ENCODE assay signal across 8 cellular contexts in genomic region chr12:26317942-26318565, GRCh38.
A peak's percentile ranks its signal among the peaks of the same experiment; 100 is the strongest.
DNase-seq lines count a peak whose midpoint lies in the region; ATAC-seq, FAIRE-seq and TF ChIP-seq lines count a peak whose summit lies in the region.

No MANE protein-coding gene starts in this region.

- H3K27me3 ChIP-seq in ACC112 (ENCODE audit: insufficient read depth, low read length), result no peaks in the 10 kb centered on the region
- no peaks in the 10 kb centered on the region for H3K27me3 ChIP-seq in esophagus muscularis mucosa

- H3K27ac ChIP-seq in ACC112 (ENCODE audit: low read depth, low read length), result peak overlapping the region; percentile 92
- H3K27ac ChIP-seq in esophagus muscularis mucosa (replicated peaks in 1 of 4), result peak overlapping the region in 3 of 4 donors; percentile 20 to 35 (median 33)

- H3K4me3 ChIP-seq in ACC112 (ENCODE audit: low read depth, low read length) (peak overlapping the region; percentile 25; the same call in 1 of the 2 replicates), esophagus muscularis mucosa (no peak overlapping the region)

- intact Hi-C loops in esophagus muscularis mucosa (cut with DNase I), result no loop called here

- FAIRE-seq in urothelium cell line (lab: Jason Lieb, UNC), result no peak

- no peak overlapping the region for H2AFZ ChIP-seq in ACC112 (ENCODE audit: low read length, unreplicated experiment)

- no peak for DNase-seq in esophagus muscularis mucosa (ENCODE audit: extremely low spot score)
- DNase-seq in urothelium cell line (ENCODE audit: low spot score), result peak; percentile 52
- DNase-seq in UCSD-AML1 (lab: John Stamatoyannopoulos, UW; ENCODE audit: unreplicated experiment), result no peak
- DNase-seq in MV-4-11 (lab: John Stamatoyannopoulos, UW), result no peak
- DNase-seq in AG20443 (ENCODE audit: low spot score), result no peak

- H3K79me2 ChIP-seq in ACC112 (ENCODE audit: control insufficient read depth, insufficient read depth, low read length, unreplicated experiment), result no peaks in the 10 kb centered on the region

- ATAC-seq in GM21367 (IDR thresholded peaks at IDR 0.05; ENCODE audit: unreplicated experiment) (peak; percentile 31), HG03565 (IDR thresholded peaks at IDR 0.05; ENCODE audit: unreplicated experiment) (peak; percentile 44)

- H3K36me3 ChIP-seq in ACC112 (ENCODE audit: insufficient read depth, low read length) (no peaks in the 10 kb centered on the region), esophagus muscularis mucosa (no peaks in the 10 kb centered on the region)

- TF ChIP-seq CTCF in esophagus muscularis mucosa (IDR thresholded peaks at IDR 0.05), result no peak

- H3K4me1 ChIP-seq in ACC112 (ENCODE audit: control insufficient read depth, insufficient read depth, low read length, unreplicated experiment) (peaks cover 29% of the 10 kb centered on the region), esophagus muscularis mucosa (peaks cover 4 to 24% (median 7%) of the 10 kb centered on the region in 4 donors)

- no peak for TF ChIP-seq EP300 in esophagus muscularis mucosa (IDR thresholded peaks at IDR 0.05)

- peaks cover 0 to 2% (median 0%) of the 10 kb centered on the region in 4 donors for H3K9me3 ChIP-seq in esophagus muscularis mucosa

- TF ChIP-seq POLR2A in esophagus muscularis mucosa (IDR thresholded peaks at IDR 0.05; ENCODE audit: low read depth), result no peak
